In the genomic region with DNA sequence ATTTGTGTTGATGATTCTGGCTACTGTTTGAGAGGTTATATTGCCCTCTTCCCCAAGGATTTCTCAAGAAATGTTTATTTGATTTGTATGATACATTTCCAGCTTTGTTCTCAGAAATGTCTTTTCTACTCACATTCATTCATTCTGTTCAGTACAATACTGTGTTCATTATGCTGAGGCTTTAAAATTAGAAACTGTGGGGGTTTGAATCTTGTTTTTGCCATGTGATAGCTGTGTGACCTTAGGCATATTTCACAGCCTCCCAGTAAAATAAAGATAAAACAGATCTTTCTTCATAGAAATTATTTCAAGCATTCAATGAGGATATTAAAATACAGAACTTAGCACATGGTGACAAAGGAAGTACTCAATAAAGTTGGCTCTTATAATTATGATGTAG, we compare ENCODE assay signal across 23 cellular contexts.
DNase-seq lines count a peak whose midpoint lies in the region; ATAC-seq and TF ChIP-seq lines count a peak whose summit lies in the region.
"Had no signal": no experiment of that assay in that cellular context is flagged by ENCODE, and none has a peak within 500 bp of the region (broad histone marks: within the 10 kb centered on the region; RNA-seq: fewer than 3 reads in every experiment).

No MANE protein-coding gene starts in this region.

- no peaks in the 10 kb centered on the region for H4K20me1 ChIP-seq in OCI-LY7 (ENCODE audit: insufficient read depth, low read length)
- H4K20me1 ChIP-seq: BLaER1 had no signal

- no peak overlapping the region for H3K4me3 ChIP-seq in HUES6 (ENCODE audit: low read depth, low read length)
- no peak overlapping the region for H3K4me3 ChIP-seq in OCI-LY7 (ENCODE audit: low read depth, low read length, poor library complexity, severe bottlenecking)
- H3K4me3 ChIP-seq in stomach: no peak overlapping the region
- no peak overlapping the region for H3K4me3 ChIP-seq in H7 (ENCODE audit: insufficient read depth, low read depth, low read length)
- H3K4me3 ChIP-seq: BLaER1, GM12878 had no signal

- no TSS peak for BruUV-seq in OCI-LY7 (replicated peaks; lab: Mats Ljungman, UMichigan)

- no peak for TF ChIP-seq POLR2A in stomach (IDR thresholded peaks at IDR 0.05)

- H3K36me3 ChIP-seq in HUES6 (ENCODE audit: control insufficient read depth, insufficient read depth, low read length) (no peaks in the 10 kb centered on the region), OCI-LY7 (ENCODE audit: insufficient read depth, low read length) (no peaks in the 10 kb centered on the region; the same call in 1 of the 2 replicates), stomach (no peaks in the 10 kb centered on the region), H7 (replicated peaks; ENCODE audit: control insufficient read depth, insufficient read depth, low read length) (no peaks in the 10 kb centered on the region)
- H3K36me3 ChIP-seq: BE2C, BLaER1 had no signal

- H3K4me1 ChIP-seq in HUES6 (ENCODE audit: control insufficient read depth, insufficient read depth, low read length): no peaks in the 10 kb centered on the region; the same call in 1 of the 2 replicates
- no peaks in the 10 kb centered on the region for H3K4me1 ChIP-seq in OCI-LY7 (ENCODE audit: insufficient read depth, low read length, poor library complexity, severe bottlenecking)
- no peaks in the 10 kb centered on the region for H3K4me1 ChIP-seq in stomach
- H3K4me1 ChIP-seq: BE2C, BLaER1 had no signal

- no peaks in the 10 kb centered on the region for H3K27me3 ChIP-seq in HUES6 (ENCODE audit: control insufficient read depth, insufficient read depth, low read length)
- no peaks in the 10 kb centered on the region for H3K27me3 ChIP-seq in stomach
- no peaks in the 10 kb centered on the region for H3K27me3 ChIP-seq in H7 (ENCODE audit: control insufficient read depth, insufficient read depth, low read length)
- H3K27me3 ChIP-seq: BE2C had no signal

- TF ChIP-seq EP300 in stomach (IDR thresholded peaks at IDR 0.05): no peak

- POLR2A ChIA-PET in OCI-LY7 (lab: Charles Lee): interaction anchor here (1.4 kb wide), 1 partner anchor 29 kb away, joined by 3 read pairs; no protein-coding TSS in a partner anchor

- H3K4me2 ChIP-seq in OCI-LY7 (ENCODE audit: low read length): no peak overlapping the region
- H3K4me2 ChIP-seq: BLaER1 had no signal

- no peaks in the 10 kb centered on the region for H3K79me2 ChIP-seq in OCI-LY7 (ENCODE audit: insufficient read depth, low read depth, low read length)

- H2AFZ ChIP-seq in OCI-LY7 (ENCODE audit: low read length): peak overlapping the region; percentile 54; the same call in 1 of the 2 replicates

- ATAC-seq in GM18909 (IDR thresholded peaks at IDR 0.05; ENCODE audit: poor library complexity, unreplicated experiment) (no peak), GM18511 (IDR thresholded peaks at IDR 0.05; ENCODE audit: unreplicated experiment) (no peak)
- ATAC-seq: GM12878 had no signal

- no peaks in the 10 kb centered on the region for H3K9me2 ChIP-seq in OCI-LY7 (ENCODE audit: insufficient read depth, low read length)

- TF ChIP-seq CTCF in OCI-LY7 (conservative IDR thresholded peaks at IDR 0.05; ENCODE audit: low read length) (no peak), stomach (IDR thresholded peaks at IDR 0.05) (no peak)

- H3K27ac ChIP-seq in HUES6 (ENCODE audit: low read depth, low read length): peak overlapping the region; percentile 22; the same call in 1 of the 2 replicates
- H3K27ac ChIP-seq in OCI-LY7 (ENCODE audit: low read depth, low read length, poor library complexity, severe bottlenecking): no peak overlapping the region
- no peak overlapping the region for H3K27ac ChIP-seq in stomach
- H3K27ac ChIP-seq: BLaER1 had no signal

- H3K9ac ChIP-seq in HUES6 (ENCODE audit: low read length): no peak overlapping the region
- H3K9ac ChIP-seq: BLaER1 had no signal

- CTCF ChIA-PET in OCI-LY7 (lab: Charles Lee; ENCODE audit: unreplicated experiment): no interaction called here

- DNase-seq in OCI-LY7 (ENCODE audit: low spot score): no peak
- DNase-seq in foreskin melanocyte: peak; percentile 81
- DNase-seq in stomach: no peak
- no peak for DNase-seq in H7
- DNase-seq: 8988T; ACHN; BE2C; C1 segment of cervical spinal cord; CD4-positive, alpha-beta memory T cell; CD4-positive, CD25-positive, alpha-beta regulatory T cell; COR-L47; DMS 273 treated with DMSO at 0.1 percent for 48 hours; DMS153; DMS53; DMS79; DND-41; EL; GDM1 had no signal

- intact Hi-C loops in OCI-LY7 (cut with micrococcal nuclease; ENCODE audit: unreplicated experiment): no loop called here
- intact Hi-C loops in stomach (cut with DNase I; ENCODE audit: low total_unique reads): no loop called here

- H3K9me3 ChIP-seq in HUES6 (ENCODE audit: control insufficient read depth, insufficient read depth, low read depth, low read length) (no peaks in the 10 kb centered on the region; the same call in 1 of the 2 replicates), OCI-LY7 (ENCODE audit: low read length) (no peaks in the 10 kb centered on the region), stomach (no peaks in the 10 kb centered on the region)
- H3K9me3 ChIP-seq: BE2C, BLaER1 had no signal
